Comparison of ENCODE assay signal across 1 cellular context in the genomic region with DNA sequence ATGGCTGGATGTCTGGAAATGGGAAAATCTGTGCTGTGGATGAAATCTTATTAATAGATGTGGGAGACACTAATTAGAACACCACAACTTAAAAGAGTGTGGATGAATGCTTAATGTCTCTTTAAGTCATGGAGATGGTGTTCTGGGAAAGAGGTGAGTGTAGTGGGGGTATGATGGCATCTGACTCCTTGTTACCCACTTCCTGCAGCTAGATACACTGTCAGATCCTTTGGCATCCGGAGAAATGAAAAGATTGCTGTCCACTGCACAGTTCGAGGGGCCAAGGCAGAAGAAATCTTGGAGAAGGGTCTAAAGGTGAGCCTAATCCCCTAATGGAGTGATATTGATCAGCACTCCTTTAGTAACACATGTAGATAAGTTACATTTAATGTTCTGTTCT.
TF ChIP-seq lines count a peak whose summit lies in the region.

No MANE protein-coding gene starts in this region.

TF ChIP-seq in SK-N-SH, 30 proteins besides CTCF, POLR2A, EP300 and RAD21 (continued from another document):
- TF ChIP-seq RCOR1 (IDR thresholded peaks at IDR 0.05; ENCODE audit: low read length) (no peak), NFIC (IDR thresholded peaks at IDR 0.05; ENCODE audit: borderline replicate concordance) (no peak), FOXJ3 (CRISPR knock-in tag; IDR thresholded peaks at IDR 0.05) (no peak), POLR2AphosphoS5 (IDR thresholded peaks at IDR 0.05; ENCODE audit: low read depth, low read length) (no peak), SMC3 (IDR thresholded peaks at IDR 0.05; ENCODE audit: low read depth, low read length) (no peak), RXRA (IDR thresholded peaks at IDR 0.05; ENCODE audit: borderline replicate concordance, low read depth) (no peak), FOSL2 (IDR thresholded peaks at IDR 0.05; ENCODE audit: borderline replicate concordance, low read depth) (no peak), RFX5 (IDR thresholded peaks at IDR 0.05; ENCODE audit: low read length) (no peak), CHD2 (IDR thresholded peaks at IDR 0.05; ENCODE audit: low read length, partially characterized antibody) (no peak), YY1 (IDR thresholded peaks at IDR 0.05; ENCODE audit: low read depth) (no peak), IRF3 (IDR thresholded peaks at IDR 0.05; ENCODE audit: low read depth, low read length) (no peak)
TF ChIP-seq in SK-N-SH: peak in this region for 0.
